Comparison of ENCODE assay signal across 29 cellular contexts in genomic region chr7:26598867-26599266, GRCh38.
"Had no signal": no experiment of that assay in that cellular context is flagged by ENCODE, and none has a peak within 500 bp of the region (broad histone marks: within the 10 kb centered on the region; RNA-seq: fewer than 3 reads in every experiment).

No MANE protein-coding gene starts in this region.

- H3K4me2 ChIP-seq: neural progenitor cell had no signal

- H3K4me3 ChIP-seq: neural progenitor cell, ovary, psoas muscle, right lobe of liver, sigmoid colon, suprapubic skin, testis, tibial artery, transverse colon, upper lobe of right lung, uterus had no signal

- ATAC-seq: natural killer cell; psoas muscle; right cardiac atrium; right lobe of liver; stimulated activated memory B cell treated with anti-CD40 and anti-IgM and Interleukin-4, amounts not matched to agents 10 μg/mL and 1 μg/mL and 100 μg/mL, for 72 hours; stimulated activated naive CD8-positive, alpha-beta T cell treated with anti-CD3 and anti-CD28 coated beads, Interleukin-15, amount 100 ng/mL, for 72 hours; stimulated activated naive CD8-positive, alpha-beta T cell treated with anti-CD3 and anti-CD28 coated beads, Interleukin-15, Interleukin-2, amounts not matched to agents 100 U/mL and 50 U/mL, for 24 hours; upper lobe of right lung had no signal

- H3K4me3 Mint-ChIP-seq: natural killer cell; nephron; neural progenitor cell; stimulated activated memory B cell treated with anti-CD40 and anti-IgM and Interleukin-4, amounts not matched to agents 10 μg/mL and 1 μg/mL and 100 μg/mL, for 72 hours; stimulated activated naive CD8-positive, alpha-beta T cell treated with anti-CD3 and anti-CD28 coated beads, Interleukin-15, amount 100 ng/mL, for 72 hours; type B pancreatic cell had no signal

- H3K36me3 ChIP-seq: neural progenitor cell, ovary, right lobe of liver, sigmoid colon, suprapubic skin, tibial artery, transverse colon, upper lobe of right lung, uterus had no signal

- H2AFZ ChIP-seq: neural progenitor cell, parathyroid adenoma had no signal

- H3K9me3 Mint-ChIP-seq: natural killer cell; nephron; neural progenitor cell; stimulated activated memory B cell treated with anti-CD40 and anti-IgM and Interleukin-4, amounts not matched to agents 10 μg/mL and 1 μg/mL and 100 μg/mL, for 72 hours; stimulated activated naive CD8-positive, alpha-beta T cell treated with anti-CD3 and anti-CD28 coated beads, Interleukin-15, amount 100 ng/mL, for 72 hours; type B pancreatic cell had no signal

- H3K4me1 Mint-ChIP-seq: natural killer cell; stimulated activated memory B cell treated with anti-CD40 and anti-IgM and Interleukin-4, amounts not matched to agents 10 μg/mL and 1 μg/mL and 100 μg/mL, for 72 hours; stimulated activated naive CD8-positive, alpha-beta T cell treated with anti-CD3 and anti-CD28 coated beads, Interleukin-15, amount 100 ng/mL, for 72 hours had no signal

- H3K27ac ChIP-seq: neural progenitor cell, ovary, parathyroid adenoma, psoas muscle, right lobe of liver, sigmoid colon, suprapubic skin, testis, tibial artery, transverse colon, upper lobe of right lung, uterus had no signal

- H3K36me3 Mint-ChIP-seq: natural killer cell, neural progenitor cell, type B pancreatic cell had no signal

- H3K27me3 Mint-ChIP-seq: stimulated activated memory B cell treated with anti-CD40 and anti-IgM and Interleukin-4, amounts not matched to agents 10 μg/mL and 1 μg/mL and 100 μg/mL, for 72 hours had no signal

- H3K4me1 ChIP-seq: neural progenitor cell, parathyroid adenoma, psoas muscle, right lobe of liver, suprapubic skin, testis, tibial artery, transverse colon, upper lobe of right lung, uterus had no signal

- H3K79me2 ChIP-seq: parathyroid adenoma had no signal

- H3K27me3 ChIP-seq: neural progenitor cell, ovary, right lobe of liver, sigmoid colon, suprapubic skin, testis, tibial artery, transverse colon, upper lobe of right lung, uterus had no signal

- DNase-seq: natural killer cell; occipital lobe; ovary; posterior cingulate gyrus; psoas muscle; right cardiac atrium; right lobe of liver; sigmoid colon; small intestine; stimulated activated CD4-positive, alpha-beta T cell treated with anti-CD3 and anti-CD28 coated beads, Interleukin-15, amount 100 ng/mL, for 24 hours; stimulated activated CD4-positive, alpha-beta T cell treated with anti-CD3 and anti-CD28 coated beads, Interleukin-2, amount 100 ng/mL, for 24 hours; stimulated activated CD4-positive, alpha-beta T cell treated with anti-CD3 and anti-CD28 coated beads, Interleukin-2, amount 100 ng/mL, for 48 hours; stimulated activated CD4-positive, alpha-beta T cell treated with anti-CD3 and anti-CD28 coated beads, Interleukin-4, amount 100 ng/mL, for 24 hours; stimulated activated naive CD4-positive, alpha-beta T cell; stimulated activated naive CD8-positive, alpha-beta T cell treated with anti-CD3 and anti-CD28 coated beads, Interleukin-15, amount 100 ng/mL, for 72 hours; stimulated activated naive CD8-positive, alpha-beta T cell treated with anti-CD3 and anti-CD28 coated beads, Interleukin-15, Interleukin-2, amounts not matched to agents 100 U/mL and 50 U/mL, for 24 hours; substantia nigra; testis; tibial artery; transverse colon; upper lobe of right lung; uterus had no signal

- H3K9me3 ChIP-seq: ovary, psoas muscle, right lobe of liver, sigmoid colon, suprapubic skin, testis, tibial artery, transverse colon, upper lobe of right lung, uterus had no signal

- H3K27ac Mint-ChIP-seq: natural killer cell; nephron; neural progenitor cell; progenitor cell of endocrine pancreas; stimulated activated memory B cell treated with anti-CD40 and anti-IgM and Interleukin-4, amounts not matched to agents 10 μg/mL and 1 μg/mL and 100 μg/mL, for 72 hours; type B pancreatic cell had no signal
